Comparison of ENCODE assay signal across 10 cellular contexts in the genomic region with DNA sequence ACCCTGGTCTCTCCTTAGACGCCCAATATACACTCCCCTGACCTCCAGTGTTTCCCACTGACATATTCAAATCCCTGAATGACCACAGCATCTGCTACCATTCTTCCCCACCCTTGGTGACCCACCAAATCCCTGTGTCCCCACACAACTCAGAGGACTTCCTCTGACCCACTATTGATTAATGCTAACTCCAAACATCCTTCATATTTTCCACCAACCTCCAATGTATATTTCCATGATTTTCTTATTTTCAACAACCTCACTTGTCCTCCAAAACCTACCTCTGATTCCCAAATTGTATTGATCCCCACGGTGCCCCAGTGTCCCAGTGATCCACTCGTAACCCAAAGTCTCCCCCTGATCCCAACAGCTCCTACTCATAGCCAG. TPM values are rescaled to one million over a fixed set of nuclear protein-coding genes. Genes with fewer than 3 reads are reported as not detected.
A peak's percentile ranks its signal among the peaks of the same experiment; 100 is the strongest.
DNase-seq lines count a peak whose midpoint lies in the region; ATAC-seq and TF ChIP-seq lines count a peak whose summit lies in the region.
"Had no signal": no experiment of that assay in that cellular context is flagged by ENCODE, and none has a peak within 500 bp of the region (broad histone marks: within the 10 kb centered on the region; RNA-seq: fewer than 3 reads in every experiment).

No MANE protein-coding gene starts in this region.

- peaks cover 65% of the 10 kb centered on the region for H3K27me3 Mint-ChIP-seq in activated naive CD8-positive, alpha-beta T cell treated with anti-CD3 and anti-CD28 coated beads for 36 hours
- no peaks in the 10 kb centered on the region for H3K27me3 Mint-ChIP-seq in type B pancreatic cell

- H3K4me3 ChIP-seq in right cardiac atrium (ENCODE audit: low read length) (peak overlapping the region; percentile 23), mesodermal cell (ENCODE audit: extremely low read depth, insufficient read depth, low read length, poor library complexity, severe bottlenecking) (no peak overlapping the region), body of pancreas (no peak overlapping the region)

- H3K4me3 Mint-ChIP-seq in activated naive CD8-positive, alpha-beta T cell treated with anti-CD3 and anti-CD28 coated beads for 36 hours: peak overlapping the region; percentile 72
- H3K4me3 Mint-ChIP-seq in type B pancreatic cell: peak overlapping the region; percentile 88

- no peaks in the 10 kb centered on the region for H3K9me3 Mint-ChIP-seq in activated naive CD8-positive, alpha-beta T cell treated with anti-CD3 and anti-CD28 coated beads for 36 hours
- H3K9me3 Mint-ChIP-seq in type B pancreatic cell: no peaks in the 10 kb centered on the region

- TF ChIP-seq POLR2A in body of pancreas (IDR thresholded peaks at IDR 0.05): no peak

- no peak for DNase-seq in right cardiac atrium
- no peak for DNase-seq in left ventricle myocardium superior
- DNase-seq in activated naive CD8-positive, alpha-beta T cell treated with anti-CD3 and anti-CD28 coated beads for 36 hours: no peak
- DNase-seq in type B pancreatic cell (ENCODE audit: extremely low spot score, unreplicated experiment): no peak
- DNase-seq in DMS53 (lab: John Stamatoyannopoulos, UW): no peak
- no peak for DNase-seq in body of pancreas
- DNase-seq in activated CD8-positive, alpha-beta memory T cell treated with anti-CD3 and anti-CD28 coated beads for 24 hours: no peak

- H3K36me3 ChIP-seq in mesodermal cell (ENCODE audit: control insufficient read depth, insufficient read depth, low read length) (peaks cover 24% of the 10 kb centered on the region), body of pancreas (replicated peaks in 1 of 2; ENCODE audit: insufficient read depth in 1 of 2, low read depth in 2 of 2) (peaks cover 0 to 5% of the 10 kb centered on the region in 2 donors)

- intact Hi-C loops in right cardiac atrium (cut with DNase I): no loop called here
- intact Hi-C loops in left ventricle myocardium superior (cut with micrococcal nuclease): no loop called here
- intact Hi-C loops in body of pancreas (cut with DNase I): no loop called here

- ATAC-seq in right cardiac atrium: no peak
- no peak for ATAC-seq in left ventricle myocardium superior
- no peak for ATAC-seq in body of pancreas

- H3K9me3 ChIP-seq in right cardiac atrium (ENCODE audit: control insufficient read depth, low read length) (no peaks in the 10 kb centered on the region), mesodermal cell (ENCODE audit: control insufficient read depth, low read length) (no peaks in the 10 kb centered on the region), body of pancreas (no peaks in the 10 kb centered on the region)

- H3K27ac ChIP-seq in right cardiac atrium (ENCODE audit: low read length): no peak overlapping the region
- peak overlapping the region; percentile 60 for H3K27ac ChIP-seq in mesodermal cell (ENCODE audit: low read depth, low read length, severe bottlenecking)
- H3K27ac ChIP-seq in body of pancreas: peak overlapping the region in 1 of 4 donors; percentile 62

- WGBS in right cardiac atrium: 32% methylated on average over 3 of the region's 3 CpGs
- WGBS in mesodermal cell (ENCODE audit: insufficient coverage in 2 of 2), 2 experiments: 58 to 62% methylated on average over 3 of the region's 3 CpGs
- WGBS in body of pancreas, 2 donors: 26 to 35% methylated on average over 3 of the region's 3 CpGs

- H3K4me1 ChIP-seq in right cardiac atrium (ENCODE audit: control insufficient read depth, insufficient read depth, low read length) (no peaks in the 10 kb centered on the region), mesodermal cell (ENCODE audit: control insufficient read depth, insufficient read depth, low read length, poor library complexity, severe bottlenecking) (peaks cover 15% of the 10 kb centered on the region), body of pancreas (peaks cover 16% of the 10 kb centered on the region)

- H3K4me1 Mint-ChIP-seq in activated naive CD8-positive, alpha-beta T cell treated with anti-CD3 and anti-CD28 coated beads for 36 hours: peaks cover 28% of the 10 kb centered on the region
- peaks cover 31% of the 10 kb centered on the region for H3K4me1 Mint-ChIP-seq in type B pancreatic cell (ENCODE audit: unreplicated experiment)

- H3K27me3 ChIP-seq in right cardiac atrium (ENCODE audit: control insufficient read depth, insufficient read depth) (no peaks in the 10 kb centered on the region), body of pancreas (no peaks in the 10 kb centered on the region)

- TF ChIP-seq CTCF in type B pancreatic cell (conservative IDR thresholded peaks at IDR 0.05) (no peak), body of pancreas (IDR thresholded peaks at IDR 0.05) (no peak)

- peaks cover 25% of the 10 kb centered on the region for H3K36me3 Mint-ChIP-seq in activated naive CD8-positive, alpha-beta T cell treated with anti-CD3 and anti-CD28 coated beads for 36 hours
- peaks cover 14% of the 10 kb centered on the region for H3K36me3 Mint-ChIP-seq in type B pancreatic cell

- H3K27ac Mint-ChIP-seq in activated naive CD8-positive, alpha-beta T cell treated with anti-CD3 and anti-CD28 coated beads for 36 hours: peak overlapping the region; percentile 82
- H3K27ac Mint-ChIP-seq in type B pancreatic cell: peak overlapping the region; percentile 87

RNA-seq across cellular contexts. Expression of gene DMWD, which starts 0.5 kb away (rescaled TPM):
- 10 to 100 TPM; 72.2 to 87.1 (median 76.6) TPM for total RNA-seq in right cardiac atrium
- 50.2 TPM for polyA plus RNA-seq in right cardiac atrium
- 64.6 TPM for total RNA-seq in left ventricle myocardium superior
- 10 to 100 TPM; 29.5 to 30.7 TPM for total RNA-seq in activated naive CD8-positive, alpha-beta T cell treated with anti-CD3 and anti-CD28 coated beads for 36 hours
- polyA plus RNA-seq in mesodermal cell (2013, experiment 1 of 2): 44.6 TPM
- 38.7 TPM for polyA plus RNA-seq in mesodermal cell (2013, experiment 2 of 2)
- total RNA-seq in type B pancreatic cell (ENCODE audit: low replicate concordance): 56.3 and 94.0 TPM in 2 replicates
- total RNA-seq in body of pancreas: 10 to 100 TPM; 19.7 to 20.4 TPM

RNA-seq across cellular contexts. Expression of gene DMPK, which starts 10.9 kb away (rescaled TPM):
- total RNA-seq in right cardiac atrium: 100 to 1,000 TPM; 220 to 304 (median 288) TPM
- polyA plus RNA-seq in right cardiac atrium: 395 TPM
- total RNA-seq in left ventricle myocardium superior: 275 TPM
- total RNA-seq in activated naive CD8-positive, alpha-beta T cell treated with anti-CD3 and anti-CD28 coated beads for 36 hours: 1 to 10 TPM; 7.3 to 8.6 TPM
- polyA plus RNA-seq in mesodermal cell (2013, experiment 1 of 2): 43.9 TPM
- 38.5 TPM for polyA plus RNA-seq in mesodermal cell (2013, experiment 2 of 2)
- 42.5 and 97.7 TPM in 2 replicates for total RNA-seq in type B pancreatic cell (ENCODE audit: low replicate concordance)
- 10 to 100 TPM; 57.9 to 81.4 TPM for total RNA-seq in body of pancreas

RNA-seq across cellular contexts. Expression of gene RSPH6A, which starts 21.9 kb away (rescaled TPM):
- total RNA-seq in right cardiac atrium: under 1 TPM in 1 of 4 donors, not detected in 3; 0.14 TPM
- not detected for polyA plus RNA-seq in right cardiac atrium
- not detected for total RNA-seq in left ventricle myocardium superior
- total RNA-seq in activated naive CD8-positive, alpha-beta T cell treated with anti-CD3 and anti-CD28 coated beads for 36 hours: under 1 TPM; 0.12 to 0.21 TPM
- polyA plus RNA-seq in mesodermal cell (2013, experiment 1 of 2): not detected
- polyA plus RNA-seq in mesodermal cell (2013, experiment 2 of 2): not detected
- 0.19 and 0.26 TPM in 2 replicates for total RNA-seq in type B pancreatic cell (ENCODE audit: low replicate concordance)
- under 1 TPM in 1 of 2 donors, not detected in 1; 0.33 TPM for total RNA-seq in body of pancreas
- total RNA-seq: SK-MEL-5 had no signal

RNA-seq across cellular contexts. Expression of gene SIX5, which starts 24.1 kb away (rescaled TPM):
- total RNA-seq in right cardiac atrium (10 to 100 TPM; 15.8 to 33.2 (median 24.1) TPM), left ventricle myocardium superior (26.1 TPM), type B pancreatic cell (ENCODE audit: low replicate concordance) (19.7 and 38.0 TPM in 2 replicates), body of pancreas (10 to 100 TPM; 21.0 to 60.3 TPM)
- polyA plus RNA-seq in right cardiac atrium: 19.4 TPM
- 1 to 10 TPM; 1.6 to 1.7 TPM for total RNA-seq in activated naive CD8-positive, alpha-beta T cell treated with anti-CD3 and anti-CD28 coated beads for 36 hours
- polyA plus RNA-seq in mesodermal cell (2013, experiment 1 of 2): 29.0 TPM
- 24.5 TPM for polyA plus RNA-seq in mesodermal cell (2013, experiment 2 of 2)

RNA-seq across cellular contexts. Expression of gene MEIOSIN, which starts 59.9 kb away (rescaled TPM):
- total RNA-seq in right cardiac atrium (under 1 TPM; 0.15 to 0.76 (median 0.30) TPM), left ventricle myocardium superior (not detected), type B pancreatic cell (ENCODE audit: low replicate concordance) (not detected in 2 replicates), body of pancreas (not detected)
- 0.41 TPM for polyA plus RNA-seq in right cardiac atrium
- under 1 TPM; 0.08 TPM for total RNA-seq in activated naive CD8-positive, alpha-beta T cell treated with anti-CD3 and anti-CD28 coated beads for 36 hours
- polyA plus RNA-seq in mesodermal cell (2013, experiment 1 of 2): not detected
- polyA plus RNA-seq in mesodermal cell (2013, experiment 2 of 2): not detected
- total RNA-seq: left colon had no signal
